Comparison of ENCODE assay signal across 8 cellular contexts in genomic region chr1:21334214-21335087, GRCh38.
DNase-seq lines count a peak whose midpoint lies in the region; ATAC-seq, FAIRE-seq and TF ChIP-seq lines count a peak whose summit lies in the region.

No MANE protein-coding gene starts in this region.

- TF ChIP-seq CTCF in D721Med (IDR thresholded peaks at IDR 0.05; ENCODE audit: insufficient read depth, missing control alignments), result peak; percentile 62

- DNase-seq in D721Med (ENCODE audit: insufficient read length, low spot score), result no peak
- peak in 65 of 76 experiments; percentile 13 to 80 (median 54) for DNase-seq in HUDEP-2 (lab: John Stamatoyannopoulos, UW; ENCODE audit: unreplicated experiment in 76 of 76)
- DNase-seq in T1000 (lab: John Stamatoyannopoulos, UW), result peak; percentile 82
- DNase-seq in astrocyte of the hippocampus (ENCODE audit: low read depth, low spot score), result peak; percentile 94
- peak; percentile 78 for DNase-seq in iPS-NIHi7 (ENCODE audit: extremely low spot score)
- peak; percentile 35 to 62 for DNase-seq in stimulated activated CD4-positive, alpha-beta T cell treated with anti-CD3 and anti-CD28 coated beads, Interleukin-15, amount 100 ng/mL, for 1 hour (ENCODE audit: low read depth in 1 of 2, low spot score in 1 of 2)
- no peak for DNase-seq in NCI-H128 (lab: John Stamatoyannopoulos, UW; ENCODE audit: unreplicated experiment)

- peak; percentile 79 for ATAC-seq in GM21381 (IDR thresholded peaks at IDR 0.05; ENCODE audit: unreplicated experiment)

- FAIRE-seq in D721Med (lab: Jason Lieb, UNC), result no peak

Comparison
In these comparisons a context has a peak if more than half of its experiments do, and no peak if none do; other contexts are left out.
1. DNase-seq: peak in HUDEP-2 (65 of 76), T1000 (single experiment), astrocyte of the hippocampus (single experiment), iPS-NIHi7 (single experiment) and stimulated activated CD4-positive, alpha-beta T cell treated with anti-CD3 and anti-CD28 coated beads, Interleukin-15, amount 100 ng/mL, for 1 hour (2 of 2); none in D721Med (single experiment) and NCI-H128 (single experiment).